In genomic region chr14:77746064-77746463, GRCh38 we compare ENCODE assay signal across 11 cellular contexts.
"Had no signal": no experiment of that assay in that cellular context is flagged by ENCODE, and none has a peak within 500 bp of the region (broad histone marks: within the 10 kb centered on the region; RNA-seq: fewer than 3 reads in every experiment).

No MANE protein-coding gene starts in this region.

- H2AFZ ChIP-seq: hepatocyte had no signal

- H3K27ac ChIP-seq: adrenal gland, esophagus muscularis mucosa, hepatocyte, left ventricle myocardium inferior, neutrophil, thyroid gland had no signal

- H3K4me1 ChIP-seq: esophagus muscularis mucosa had no signal

- DNase-seq: activated CD4-positive, alpha-beta T cell treated with anti-CD3 and anti-CD28 coated beads, Interleukin-2, amount 10 ng/mL, durations not matched to agents 7 days and 5 days; activated naive CD4-positive, alpha-beta T cell treated with anti-CD3 and anti-CD28 coated beads, Interleukin-2, amount 10 ng/mL, durations not matched to agents 7 days and 5 days; adrenal gland; islet precursor cell; left ventricle myocardium inferior; naive thymus-derived CD8-positive, alpha-beta T cell; posterior cingulate gyrus; thyroid gland had no signal

- H3K4me2 ChIP-seq: hepatocyte had no signal

- H3K9me3 ChIP-seq: adrenal gland, esophagus muscularis mucosa, left ventricle myocardium inferior, neutrophil, thyroid gland had no signal

- H3K27me3 ChIP-seq: adrenal gland, esophagus muscularis mucosa, hepatocyte, neutrophil, thyroid gland had no signal

- H3K4me3 ChIP-seq: adrenal gland, esophagus muscularis mucosa, hepatocyte, left ventricle myocardium inferior, thyroid gland had no signal
